2 cellular contexts compared by ENCODE assay signal in the genomic region with DNA sequence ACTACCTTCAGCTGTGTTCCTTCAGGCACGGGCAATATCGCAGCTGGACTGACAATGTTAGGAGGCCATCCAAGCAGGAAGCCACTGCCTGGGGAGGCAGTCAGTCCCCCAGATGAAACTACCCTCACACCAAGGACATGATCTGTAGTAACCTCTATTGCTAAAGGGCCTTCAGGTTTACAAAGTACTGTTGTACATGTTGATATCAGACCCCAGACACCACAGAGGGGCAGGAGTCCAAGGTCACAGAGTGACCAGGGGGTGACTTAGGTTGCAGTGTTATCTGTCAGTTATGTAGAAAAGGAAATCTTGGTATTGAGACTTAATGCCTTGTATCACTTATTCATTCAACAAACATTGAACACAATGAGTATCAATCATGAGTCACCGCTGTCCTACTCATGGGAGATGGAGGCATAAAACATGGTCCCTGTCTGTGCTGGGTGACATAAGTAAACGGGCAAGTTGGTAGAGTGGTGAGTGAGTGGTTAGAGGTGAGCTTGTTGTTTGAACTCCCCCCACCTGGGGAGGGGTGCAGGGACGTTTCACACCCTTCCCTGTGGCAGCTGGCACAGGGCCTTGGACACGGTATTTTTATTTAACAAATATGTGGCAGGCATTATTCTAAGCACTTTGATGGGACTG.
A peak's percentile ranks its signal among the peaks of the same experiment; 100 is the strongest.
TF ChIP-seq lines count a peak whose summit lies in the region.

No MANE protein-coding gene starts in this region.

TF ChIP-seq in K562, 482 proteins besides CTCF, POLR2A, EP300 and RAD21:
- TF ChIP-seq, protein P1, sequence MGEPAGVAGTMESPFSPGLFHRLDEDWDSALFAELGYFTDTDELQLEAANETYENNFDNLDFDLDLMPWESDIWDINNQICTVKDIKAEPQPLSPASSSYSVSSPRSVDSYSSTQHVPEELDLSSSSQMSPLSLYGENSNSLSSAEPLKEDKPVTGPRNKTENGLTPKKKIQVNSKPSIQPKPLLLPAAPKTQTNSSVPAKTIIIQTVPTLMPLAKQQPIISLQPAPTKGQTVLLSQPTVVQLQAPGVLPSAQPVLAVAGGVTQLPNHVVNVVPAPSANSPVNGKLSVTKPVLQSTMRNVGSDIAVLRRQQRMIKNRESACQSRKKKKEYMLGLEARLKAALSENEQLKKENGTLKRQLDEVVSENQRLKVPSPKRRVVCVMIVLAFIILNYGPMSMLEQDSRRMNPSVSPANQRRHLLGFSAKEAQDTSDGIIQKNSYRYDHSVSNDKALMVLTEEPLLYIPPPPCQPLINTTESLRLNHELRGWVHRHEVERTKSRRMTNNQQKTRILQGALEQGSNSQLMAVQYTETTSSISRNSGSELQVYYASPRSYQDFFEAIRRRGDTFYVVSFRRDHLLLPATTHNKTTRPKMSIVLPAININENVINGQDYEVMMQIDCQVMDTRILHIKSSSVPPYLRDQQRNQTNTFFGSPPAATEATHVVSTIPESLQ (CRISPR knock-in tag; IDR thresholded peaks at IDR 0.05), result no peak
- TF ChIP-seq RBM25 (IDR thresholded peaks at IDR 0.05; ENCODE audit: low read depth, low read length, severe bottlenecking), result peak; percentile 17

TF ChIP-seq in HepG2, 621 proteins besides CTCF, POLR2A, EP300 and RAD21 (continues in another document):
- TF ChIP-seq SNAI1 (CRISPR knock-in tag; IDR thresholded peaks at IDR 0.05; ENCODE audit: borderline replicate concordance), result no peak
- peak; percentile 73 for TF ChIP-seq CEBPB (IDR thresholded peaks at IDR 0.05; ENCODE audit: borderline replicate concordance, low read depth, low read length)
- TF ChIP-seq IRF9 (CRISPR knock-in tag; IDR thresholded peaks at IDR 0.05; ENCODE audit: borderline replicate concordance), result peak; percentile 30; the same call in 1 of the 2 replicates
- TF ChIP-seq MLX (CRISPR knock-in tag; IDR thresholded peaks at IDR 0.05), result 0 out of 2 replicates have a peak, but pooled peaks have one; percentile 46
- peak; percentile 65 to 82 for TF ChIP-seq NR2F1 (CRISPR knock-in tag; IDR thresholded peaks at IDR 0.05)
- no peak for TF ChIP-seq ZNF879 (CRISPR knock-in tag; IDR thresholded peaks at IDR 0.05)
- no peak for TF ChIP-seq CBX1 (IDR thresholded peaks at IDR 0.05; ENCODE audit: low read depth)
- TF ChIP-seq NFIB (CRISPR knock-in tag; IDR thresholded peaks at IDR 0.05; ENCODE audit: borderline replicate concordance), result no peak
- TF ChIP-seq SP2 (CRISPR knock-in tag; IDR thresholded peaks at IDR 0.05), result no peak
- 0 out of 2 replicates have a peak, but pooled peaks have one; percentile 30 for TF ChIP-seq YEATS2 (CRISPR knock-in tag; IDR thresholded peaks at IDR 0.05; ENCODE audit: borderline replicate concordance)
- no peak for TF ChIP-seq SNAPC2 (CRISPR knock-in tag; IDR thresholded peaks at IDR 0.05)
- TF ChIP-seq ARID2 (CRISPR knock-in tag; IDR thresholded peaks at IDR 0.05; ENCODE audit: borderline replicate concordance), result no peak
- no peak for TF ChIP-seq GMEB1 (CRISPR knock-in tag; IDR thresholded peaks at IDR 0.05; ENCODE audit: borderline replicate concordance)
- TF ChIP-seq ZNF589 (CRISPR knock-in tag; conservative IDR thresholded peaks at IDR 0.05), result no peak
- TF ChIP-seq EED (CRISPR knock-in tag; IDR thresholded peaks at IDR 0.05), result no peak
- TF ChIP-seq ZHX1 (CRISPR knock-in tag; IDR thresholded peaks at IDR 0.05; ENCODE audit: low read depth), result no peak
- no peak for TF ChIP-seq ZNF432 (CRISPR knock-in tag; IDR thresholded peaks at IDR 0.05; ENCODE audit: borderline replicate concordance)
- no peak for TF ChIP-seq RFXANK (CRISPR knock-in tag; IDR thresholded peaks at IDR 0.05)
- peak; percentile 74; the same call in 1 of the 2 replicates for TF ChIP-seq HNF4G (IDR thresholded peaks at IDR 0.05; ENCODE audit: borderline replicate concordance, low read depth, low read length)
- TF ChIP-seq HNF4G (CRISPR knock-in tag; IDR thresholded peaks at IDR 0.05; ENCODE audit: borderline replicate concordance, low read depth), result 0 out of 2 replicates have a peak, but pooled peaks have one; percentile 53
- TF ChIP-seq CC2D1A (CRISPR knock-in tag; IDR thresholded peaks at IDR 0.05), result no peak
- TF ChIP-seq LCORL (IDR thresholded peaks at IDR 0.05), result no peak
- TF ChIP-seq LCORL (CRISPR knock-in tag; IDR thresholded peaks at IDR 0.05), result 0 out of 2 replicates have a peak, but pooled peaks have one; percentile 22
- no peak for TF ChIP-seq XRCC5 (optimal IDR thresholded peaks at IDR 0.05; ENCODE audit: low read length)
- no peak for TF ChIP-seq ZSCAN30 (CRISPR knock-in tag; IDR thresholded peaks at IDR 0.05)
- no peak for TF ChIP-seq MYPOP (CRISPR knock-in tag; IDR thresholded peaks at IDR 0.05)
- TF ChIP-seq SALL2 (CRISPR knock-in tag; IDR thresholded peaks at IDR 0.05), result no peak
- no peak for TF ChIP-seq ZNF574 (CRISPR knock-in tag; IDR thresholded peaks at IDR 0.05)
- TF ChIP-seq ZBTB42 (CRISPR knock-in tag; IDR thresholded peaks at IDR 0.05), result no peak
- TF ChIP-seq IRF2 (CRISPR knock-in tag; IDR thresholded peaks at IDR 0.05), result peak; percentile 61; the same call in 1 of the 2 replicates
- 0 out of 2 replicates have a peak, but pooled peaks have one; percentile 30 for TF ChIP-seq TSC22D2 (CRISPR knock-in tag; IDR thresholded peaks at IDR 0.05; ENCODE audit: borderline replicate concordance)
- peak; percentile 93 for TF ChIP-seq RXRB (CRISPR knock-in tag; IDR thresholded peaks at IDR 0.05; ENCODE audit: borderline replicate concordance)
- TF ChIP-seq NCOR1 (IDR thresholded peaks at IDR 0.05; ENCODE audit: borderline replicate concordance, low read length), result peak; percentile 78
- TF ChIP-seq, protein P2, sequence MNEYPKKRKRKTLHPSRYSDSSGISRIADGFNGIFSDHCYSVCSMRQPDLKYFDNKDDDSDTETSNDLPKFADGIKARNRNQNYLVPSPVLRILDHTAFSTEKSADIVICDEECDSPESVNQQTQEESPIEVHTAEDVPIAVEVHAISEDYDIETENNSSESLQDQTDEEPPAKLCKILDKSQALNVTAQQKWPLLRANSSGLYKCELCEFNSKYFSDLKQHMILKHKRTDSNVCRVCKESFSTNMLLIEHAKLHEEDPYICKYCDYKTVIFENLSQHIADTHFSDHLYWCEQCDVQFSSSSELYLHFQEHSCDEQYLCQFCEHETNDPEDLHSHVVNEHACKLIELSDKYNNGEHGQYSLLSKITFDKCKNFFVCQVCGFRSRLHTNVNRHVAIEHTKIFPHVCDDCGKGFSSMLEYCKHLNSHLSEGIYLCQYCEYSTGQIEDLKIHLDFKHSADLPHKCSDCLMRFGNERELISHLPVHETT (CRISPR knock-in tag; conservative IDR thresholded peaks at IDR 0.05), result no peak
- peak; percentile 48 for TF ChIP-seq ZBTB39 (CRISPR knock-in tag; IDR thresholded peaks at IDR 0.05)
